In the genomic region with DNA sequence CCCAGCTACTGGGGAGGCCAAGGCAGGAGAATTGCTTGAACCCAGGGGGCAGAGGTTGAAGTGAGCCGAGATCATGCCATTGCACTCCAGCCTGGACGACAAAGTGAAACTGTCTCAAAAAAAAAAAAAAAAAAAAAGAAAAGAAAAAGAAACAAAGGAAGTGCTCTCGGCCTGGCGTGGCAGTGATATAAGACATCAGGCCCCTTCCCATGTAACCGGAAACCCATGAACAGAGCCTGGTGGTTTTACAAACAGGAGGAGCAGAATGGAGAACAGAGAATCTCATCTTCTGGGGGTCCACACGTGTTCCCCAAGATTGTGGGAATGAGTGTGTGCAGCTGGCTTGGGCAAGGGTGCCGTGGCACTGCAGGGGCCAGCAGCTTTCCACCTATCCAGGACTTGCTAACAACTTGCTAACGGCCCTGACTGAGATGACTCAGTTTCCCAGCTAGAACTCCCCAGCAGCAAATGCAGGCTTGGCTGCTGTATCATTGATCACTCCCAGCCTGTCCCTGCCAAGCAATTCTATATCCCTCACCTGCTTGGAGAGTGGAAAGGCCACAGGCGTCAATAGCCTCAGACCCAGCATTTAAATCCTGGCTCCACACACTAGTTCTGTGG, we compare ENCODE assay signal across 1 cellular context.
TF ChIP-seq lines count a peak whose summit lies in the region.

No MANE protein-coding gene starts in this region.

TF ChIP-seq in GM23338, 12 proteins besides CTCF, POLR2A, EP300 and RAD21 (continued from another document):
- TF ChIP-seq, protein P1, sequence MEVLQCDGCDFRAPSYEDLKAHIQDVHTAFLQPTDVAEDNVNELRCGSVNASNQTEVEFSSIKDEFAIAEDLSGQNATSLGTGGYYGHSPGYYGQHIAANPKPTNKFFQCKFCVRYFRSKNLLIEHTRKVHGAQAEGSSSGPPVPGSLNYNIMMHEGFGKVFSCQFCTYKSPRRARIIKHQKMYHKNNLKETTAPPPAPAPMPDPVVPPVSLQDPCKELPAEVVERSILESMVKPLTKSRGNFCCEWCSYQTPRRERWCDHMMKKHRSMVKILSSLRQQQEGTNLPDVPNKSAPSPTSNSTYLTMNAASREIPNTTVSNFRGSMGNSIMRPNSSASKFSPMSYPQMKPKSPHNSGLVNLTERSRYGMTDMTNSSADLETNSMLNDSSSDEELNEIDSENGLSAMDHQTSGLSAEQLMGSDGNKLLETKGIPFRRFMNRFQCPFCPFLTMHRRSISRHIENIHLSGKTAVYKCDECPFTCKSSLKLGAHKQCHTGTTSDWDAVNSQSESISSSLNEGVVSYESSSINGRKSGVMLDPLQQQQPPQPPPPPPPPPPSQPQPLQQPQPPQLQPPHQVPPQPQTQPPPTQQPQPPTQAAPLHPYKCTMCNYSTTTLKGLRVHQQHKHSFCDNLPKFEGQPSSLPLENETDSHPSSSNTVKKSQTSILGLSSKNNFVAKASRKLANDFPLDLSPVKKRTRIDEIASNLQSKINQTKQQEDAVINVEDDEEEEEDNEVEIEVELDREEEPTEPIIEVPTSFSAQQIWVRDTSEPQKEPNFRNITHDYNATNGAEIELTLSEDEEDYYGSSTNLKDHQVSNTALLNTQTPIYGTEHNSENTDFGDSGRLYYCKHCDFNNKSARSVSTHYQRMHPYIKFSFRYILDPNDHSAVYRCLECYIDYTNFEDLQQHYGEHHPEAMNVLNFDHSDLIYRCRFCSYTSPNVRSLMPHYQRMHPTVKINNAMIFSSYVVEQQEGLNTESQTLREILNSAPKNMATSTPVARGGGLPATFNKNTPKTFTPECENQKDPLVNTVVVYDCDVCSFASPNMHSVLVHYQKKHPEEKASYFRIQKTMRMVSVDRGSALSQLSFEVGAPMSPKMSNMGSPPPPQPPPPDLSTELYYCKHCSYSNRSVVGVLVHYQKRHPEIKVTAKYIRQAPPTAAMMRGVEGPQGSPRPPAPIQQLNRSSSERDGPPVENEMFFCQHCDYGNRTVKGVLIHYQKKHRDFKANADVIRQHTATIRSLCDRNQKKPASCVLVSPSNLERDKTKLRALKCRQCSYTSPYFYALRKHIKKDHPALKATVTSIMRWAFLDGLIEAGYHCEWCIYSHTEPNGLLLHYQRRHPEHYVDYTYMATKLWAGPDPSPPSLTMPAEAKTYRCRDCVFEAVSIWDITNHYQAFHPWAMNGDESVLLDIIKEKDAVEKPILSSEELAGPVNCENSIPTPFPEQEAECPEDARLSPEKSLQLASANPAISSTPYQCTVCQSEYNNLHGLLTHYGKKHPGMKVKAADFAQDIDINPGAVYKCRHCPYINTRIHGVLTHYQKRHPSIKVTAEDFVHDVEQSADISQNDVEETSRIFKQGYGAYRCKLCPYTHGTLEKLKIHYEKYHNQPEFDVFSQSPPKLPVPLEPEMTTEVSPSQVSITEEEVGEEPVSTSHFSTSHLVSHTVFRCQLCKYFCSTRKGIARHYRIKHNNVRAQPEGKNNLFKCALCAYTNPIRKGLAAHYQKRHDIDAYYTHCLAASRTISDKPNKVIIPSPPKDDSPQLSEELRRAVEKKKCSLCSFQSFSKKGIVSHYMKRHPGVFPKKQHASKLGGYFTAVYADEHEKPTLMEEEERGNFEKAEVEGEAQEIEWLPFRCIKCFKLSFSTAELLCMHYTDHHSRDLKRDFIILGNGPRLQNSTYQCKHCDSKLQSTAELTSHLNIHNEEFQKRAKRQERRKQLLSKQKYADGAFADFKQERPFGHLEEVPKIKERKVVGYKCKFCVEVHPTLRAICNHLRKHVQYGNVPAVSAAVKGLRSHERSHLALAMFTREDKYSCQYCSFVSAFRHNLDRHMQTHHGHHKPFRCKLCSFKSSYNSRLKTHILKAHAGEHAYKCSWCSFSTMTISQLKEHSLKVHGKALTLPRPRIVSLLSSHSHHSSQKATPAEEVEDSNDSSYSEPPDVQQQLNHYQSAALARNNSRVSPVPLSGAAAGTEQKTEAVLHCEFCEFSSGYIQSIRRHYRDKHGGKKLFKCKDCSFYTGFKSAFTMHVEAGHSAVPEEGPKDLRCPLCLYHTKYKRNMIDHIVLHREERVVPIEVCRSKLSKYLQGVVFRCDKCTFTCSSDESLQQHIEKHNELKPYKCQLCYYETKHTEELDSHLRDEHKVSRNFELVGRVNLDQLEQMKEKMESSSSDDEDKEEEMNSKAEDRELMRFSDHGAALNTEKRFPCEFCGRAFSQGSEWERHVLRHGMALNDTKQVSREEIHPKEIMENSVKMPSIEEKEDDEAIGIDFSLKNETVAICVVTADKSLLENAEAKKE (CRISPR knock-in tag; IDR thresholded peaks at IDR 0.05), result no peak
- TF ChIP-seq ETS1 (IDR thresholded peaks at IDR 0.05) (no peak), NANOG (IDR thresholded peaks at IDR 0.05; ENCODE audit: borderline replicate concordance) (no peak)
